19 cellular contexts compared by ENCODE assay signal in the genomic region with DNA sequence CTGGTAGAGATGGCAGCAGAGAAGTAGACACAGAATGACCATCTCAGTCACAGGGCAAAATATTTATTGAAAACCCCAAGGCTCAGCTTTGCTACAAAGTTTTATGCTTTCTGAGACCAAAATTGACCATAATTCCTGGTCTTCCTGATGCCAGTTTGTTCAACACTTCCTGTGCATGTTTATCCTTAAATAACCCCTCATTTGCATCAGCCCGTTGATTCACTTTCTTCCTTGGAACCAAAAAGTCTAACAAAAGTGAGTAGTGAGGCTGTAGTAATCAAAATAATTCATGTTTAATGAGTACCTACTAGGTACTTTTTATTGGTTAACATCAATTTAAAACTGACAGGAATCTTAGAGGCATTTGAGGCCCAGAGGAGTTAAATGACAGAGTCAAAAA. TPM values are rescaled to one million over a fixed set of nuclear protein-coding genes. Genes with fewer than 3 reads are reported as not detected.
DNase-seq lines count a peak whose midpoint lies in the region; ATAC-seq and TF ChIP-seq lines count a peak whose summit lies in the region.
"Had no signal": no experiment of that assay in that cellular context is flagged by ENCODE, and none has a peak within 500 bp of the region (broad histone marks: within the 10 kb centered on the region; RNA-seq: fewer than 3 reads in every experiment).

No MANE protein-coding gene starts in this region.

- CTCF ChIA-PET in HEK293T (lab: Yijun Ruan, JAX) = no interaction called here

- no peaks in the 10 kb centered on the region for H3K9me3 ChIP-seq in osteoblast (ENCODE audit: low read depth, low read length)
- H3K9me3 ChIP-seq: A549, BE2C had no signal

- H2AFZ ChIP-seq in osteoblast (ENCODE audit: low read length) = peak overlapping the region; percentile 31

- no peaks in the 10 kb centered on the region for H3K27me3 ChIP-seq in osteoblast (ENCODE audit: insufficient read depth, low read length)
- H3K27me3 ChIP-seq in foreskin keratinocyte = no peaks in the 10 kb centered on the region
- H3K27me3 ChIP-seq: BE2C had no signal

- H3K4me2 ChIP-seq in osteoblast (ENCODE audit: insufficient read depth, low read length) = no peak overlapping the region
- H3K4me2 ChIP-seq: A549 had no signal

- no peaks in the 10 kb centered on the region for H3K79me2 ChIP-seq in osteoblast (ENCODE audit: insufficient read depth, low read length)

- DNase-seq in AG09319 (ENCODE audit: extremely low read depth, low read depth) (peak; percentile 43), HEK293T (ENCODE audit: extremely low spot score) (no peak), fibroblast of gingiva (ENCODE audit: low read depth) (peak; percentile 7), osteoblast (ENCODE audit: insufficient read length, low spot score, missing footprints) (no peak), foreskin keratinocyte (no peak), RPMI8226 (no peak), NCI-H128 (lab: John Stamatoyannopoulos, UW; ENCODE audit: unreplicated experiment) (no peak)
- DNase-seq: BE2C; CD8-positive, alpha-beta memory T cell; DND-41; H9; NCI-H1048; NCI-H226; NCI-H526; PC-3 had no signal

- TF ChIP-seq CTCF in AG09319 (IDR thresholded peaks at IDR 0.05; ENCODE audit: low read depth, low read length) = no peak
- no peak for TF ChIP-seq CTCF in osteoblast (IDR thresholded peaks at IDR 0.05; ENCODE audit: extremely low read depth, low read depth, low read length)
- TF ChIP-seq CTCF in foreskin keratinocyte (conservative IDR thresholded peaks at IDR 0.05) = no peak

- H3K4me1 ChIP-seq in osteoblast (ENCODE audit: insufficient read depth, low read length) = no peaks in the 10 kb centered on the region
- no peaks in the 10 kb centered on the region for H3K4me1 ChIP-seq in foreskin keratinocyte
- H3K4me1 ChIP-seq: A549, BE2C had no signal

- POLR2A ChIA-PET in HEK293T (lab: Yijun Ruan, JAX) = no interaction called here

- no peaks in the 10 kb centered on the region for H4K20me1 ChIP-seq in osteoblast (ENCODE audit: insufficient read depth, low read length)

- H3K36me3 ChIP-seq in osteoblast (ENCODE audit: insufficient read depth, low read length) = no peaks in the 10 kb centered on the region
- H3K36me3 ChIP-seq: BE2C had no signal

- ATAC-seq in foreskin keratinocyte (no peak), HG02870 (IDR thresholded peaks at IDR 0.05; ENCODE audit: unreplicated experiment) (no peak)
- ATAC-seq: A549, K562, PC-3 had no signal

- no peak overlapping the region for H3K4me3 ChIP-seq in osteoblast (ENCODE audit: insufficient read depth, low read length)
- H3K4me3 ChIP-seq: A549, K562 had no signal

- no peak overlapping the region for H3K27ac ChIP-seq in osteoblast (ENCODE audit: low read depth, low read length)
- H3K27ac ChIP-seq in foreskin keratinocyte = no peak overlapping the region
- H3K27ac ChIP-seq: A549 had no signal

TF ChIP-seq in HEK293T, 16 proteins besides CTCF, POLR2A, EP300 and RAD21:
- TF ChIP-seq NFRKB (IDR thresholded peaks at IDR 0.05) = no peak
- TF ChIP-seq FOXA1 (IDR thresholded peaks at IDR 0.05) = no peak
- TF ChIP-seq LEF1 (IDR thresholded peaks at IDR 0.05; ENCODE audit: borderline replicate concordance) = no peak
- TF ChIP-seq SP1 (IDR thresholded peaks at IDR 0.05) = no peak
- TF ChIP-seq FOXK2 (IDR thresholded peaks at IDR 0.05) = no peak
- no peak for TF ChIP-seq BHLHE40 (IDR thresholded peaks at IDR 0.05; ENCODE audit: borderline replicate concordance)
- no peak for TF ChIP-seq HDGF (IDR thresholded peaks at IDR 0.05; ENCODE audit: borderline replicate concordance)
- TF ChIP-seq, protein P1, sequence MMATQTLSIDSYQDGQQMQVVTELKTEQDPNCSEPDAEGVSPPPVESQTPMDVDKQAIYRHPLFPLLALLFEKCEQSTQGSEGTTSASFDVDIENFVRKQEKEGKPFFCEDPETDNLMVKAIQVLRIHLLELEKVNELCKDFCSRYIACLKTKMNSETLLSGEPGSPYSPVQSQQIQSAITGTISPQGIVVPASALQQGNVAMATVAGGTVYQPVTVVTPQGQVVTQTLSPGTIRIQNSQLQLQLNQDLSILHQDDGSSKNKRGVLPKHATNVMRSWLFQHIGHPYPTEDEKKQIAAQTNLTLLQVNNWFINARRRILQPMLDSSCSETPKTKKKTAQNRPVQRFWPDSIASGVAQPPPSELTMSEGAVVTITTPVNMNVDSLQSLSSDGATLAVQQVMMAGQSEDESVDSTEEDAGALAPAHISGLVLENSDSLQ (IDR thresholded peaks at IDR 0.05) = 0 out of 2 replicates have a peak, but pooled peaks have one; percentile 5
- TF ChIP-seq L3MBTL2 (conservative IDR thresholded peaks at IDR 0.05) = no peak

RNA-seq across cellular contexts. Expression of a gene that starts 51.7 kb away (rescaled TPM):
- total RNA-seq in osteoblast = under 0.01 and 0.59 TPM in 2 replicates
- 0.49 and 0.78 TPM in 2 replicates for total RNA-seq in foreskin keratinocyte
- 0.10 and 0.21 TPM in 2 replicates for polyA plus RNA-seq in foreskin keratinocyte
- total RNA-seq: CD8-positive, alpha-beta memory T cell; SK-MEL-5 had no signal
- polyA plus RNA-seq: CD8-positive, alpha-beta memory T cell had no signal

Comparison
In these comparisons a context has a peak if more than half of its experiments do, and no peak if none do; other contexts are left out.
1. DNase-seq: peak in AG09319 (single experiment) and fibroblast of gingiva (single experiment); none in HEK293T (single experiment), osteoblast (single experiment), foreskin keratinocyte (0 of 2), RPMI8226 (single experiment) and NCI-H128 (single experiment).